8 cellular contexts compared by ENCODE assay signal in genomic region chr19:19385900-19386339, GRCh38. TPM values are rescaled to one million over a fixed set of nuclear protein-coding genes. Genes with fewer than 3 reads are reported as not detected.
DNase-seq lines count a peak whose midpoint lies in the region; ATAC-seq lines count a peak whose summit lies in the region.

No MANE protein-coding gene starts in this region.

- peak overlapping the region; percentile 100 for H3K4me3 Mint-ChIP-seq in central memory CD8-positive, alpha-beta T cell

- H3K9ac ChIP-seq in muscle layer of colon (ENCODE audit: low read length), result peak overlapping the region; percentile 67

- H3K9me3 ChIP-seq in SJSA1 (replicated peaks) (peaks cover 3% of the 10 kb centered on the region; the same call in 1 of the 2 replicates), muscle layer of colon (ENCODE audit: low read length) (no peaks in the 10 kb centered on the region), thymus (ENCODE audit: control insufficient read depth) (no peaks in the 10 kb centered on the region)

- no peaks in the 10 kb centered on the region for H3K27me3 ChIP-seq in SJSA1 (replicated peaks)
- H3K27me3 ChIP-seq in muscle layer of colon (ENCODE audit: control insufficient read depth in 1 of 2, insufficient read depth in 2 of 2, low read length in 2 of 2), result no peaks in the 10 kb centered on the region
- H3K27me3 ChIP-seq in thymus (ENCODE audit: control insufficient read depth, insufficient read depth), result no peaks in the 10 kb centered on the region

- WGBS in thymus, result under 1% methylated on average over 59 of the region's 59 CpGs

- ATAC-seq in GM18511 (IDR thresholded peaks at IDR 0.05; ENCODE audit: unreplicated experiment) (peak; percentile 18), HG02870 (IDR thresholded peaks at IDR 0.05; ENCODE audit: unreplicated experiment) (peak; percentile 8)
- peak; percentile 21 for ATAC-seq in central memory CD8-positive, alpha-beta T cell (replicated peaks; ENCODE audit: extremely low read depth, poor library complexity, severe bottlenecking)

- H3K36me3 Mint-ChIP-seq in central memory CD8-positive, alpha-beta T cell (ENCODE audit: insufficient read depth), result peaks cover 7% of the 10 kb centered on the region

- peaks cover 18% of the 10 kb centered on the region for H3K4me1 ChIP-seq in SJSA1 (replicated peaks)
- peaks cover 23% of the 10 kb centered on the region for H3K4me1 ChIP-seq in muscle layer of colon (ENCODE audit: insufficient read depth, low read length)
- H3K4me1 ChIP-seq in thymus (ENCODE audit: control insufficient read depth, insufficient read depth, low read length), result peaks cover 31% of the 10 kb centered on the region

- DNase-seq in SJSA1 (ENCODE audit: low read depth in 1 of 2, low spot score in 2 of 2) (peak; percentile 46 to 64), NCI-H1092 (lab: John Stamatoyannopoulos, UW) (no peak), GDM1 (lab: John Stamatoyannopoulos, UW) (no peak)
- DNase-seq in central memory CD8-positive, alpha-beta T cell (ENCODE audit: low spot score in 2 of 2), result peak in 1 of 2 donors; percentile 36

- H3K27ac Mint-ChIP-seq in central memory CD8-positive, alpha-beta T cell (ENCODE audit: low read depth), result peak overlapping the region; percentile 100

- H3K27ac ChIP-seq in SJSA1, result peak overlapping the region; percentile 86
- H3K27ac ChIP-seq in muscle layer of colon (ENCODE audit: low read depth, low read length), result peak overlapping the region; percentile 73
- H3K27ac ChIP-seq in thymus (ENCODE audit: low read depth), result peak overlapping the region; percentile 94

- no peaks in the 10 kb centered on the region for H3K27me3 Mint-ChIP-seq in central memory CD8-positive, alpha-beta T cell

- H3K36me3 ChIP-seq in SJSA1 (peaks cover 19% of the 10 kb centered on the region), muscle layer of colon (ENCODE audit: insufficient read depth, low read length) (no peaks in the 10 kb centered on the region), thymus (ENCODE audit: control insufficient read depth, insufficient read depth) (peaks cover 11% of the 10 kb centered on the region)

- peak overlapping the region; percentile 94 for H3K4me3 ChIP-seq in SJSA1
- H3K4me3 ChIP-seq in muscle layer of colon (ENCODE audit: low read depth in 1 of 2, low read length in 2 of 2), result peak overlapping the region; percentile 54 to 88
- H3K4me3 ChIP-seq in thymus (ENCODE audit: low read length), result peak overlapping the region; percentile 95

- no peaks in the 10 kb centered on the region for H3K9me3 Mint-ChIP-seq in central memory CD8-positive, alpha-beta T cell

- H3K4me1 Mint-ChIP-seq in central memory CD8-positive, alpha-beta T cell, result peaks cover 48% of the 10 kb centered on the region

RNA-seq across cellular contexts. Expression of gene GATAD2A, which starts 19.6 kb away (rescaled TPM):
- 41.5 and 45.9 TPM in 2 replicates for total RNA-seq in SJSA1 (2014; rRNA removed; shearing (Covaris generic))
- polyA plus RNA-seq in thymus, result 20.9 TPM

Comparison
In these comparisons a context has a peak if more than half of its experiments do, and no peak if none do; other contexts are left out.
1. DNase-seq: peak in SJSA1 (2 of 2); none in NCI-H1092 (single experiment) and GDM1 (single experiment).
2. Peak in every context shown above with its lines, with median percentiles within 50 percentile points of each other: ATAC-seq, H3K27ac ChIP-seq and H3K4me3 ChIP-seq.